8 cellular contexts compared by ENCODE assay signal in genomic region chr5:61330341-61330878, GRCh38.
A peak's percentile ranks its signal among the peaks of the same experiment; 100 is the strongest.
DNase-seq lines count a peak whose midpoint lies in the region; TF ChIP-seq lines count a peak whose summit lies in the region.

No MANE protein-coding gene starts in this region.

- no peak for TF ChIP-seq CTCF in fibroblast of pulmonary artery (IDR thresholded peaks at IDR 0.05; ENCODE audit: low read length, missing control alignments)
- TF ChIP-seq CTCF in nephron (IDR thresholded peaks at IDR 0.05; ENCODE audit: unreplicated experiment in 3 of 3), result no peak

- H3K4me3 ChIP-seq in fibroblast of pulmonary artery (replicated peaks; ENCODE audit: low read depth, low read length), result peak overlapping the region; percentile 78

- DNase-seq in activated T-cell treated with anti-CD3 and anti-CD28 coated beads for 4 hours (peak; percentile 14), NCI-H1048 (lab: John Stamatoyannopoulos, UW) (peak; percentile 45), fibroblast of pulmonary artery (ENCODE audit: low read depth) (peak; percentile 60), cortex of kidney (lab: John Stamatoyannopoulos, UW) (no peak)
- DNase-seq in activated T-cell treated with anti-CD3 and anti-CD28 coated beads, Interleukin-2, amount 50 U/mL, for 1 hour, result no peak
- DNase-seq in activated CD4-positive, alpha-beta T cell treated with anti-CD3 and anti-CD28 coated beads, Interleukin-2, amount 50 U/mL, for 48 hours, result peak; percentile 8 to 26
- DNase-seq in activated effector memory CD4-positive, alpha-beta T cell treated with anti-CD3 and anti-CD28 coated beads, Interleukin-2, amount 50 U/mL, for 16 hours, result no peak

- H3K9me3 Mint-ChIP-seq in nephron, result no peaks in the 10 kb centered on the region

- peak overlapping the region; percentile 93 to 97 (median 97) for H3K27ac Mint-ChIP-seq in nephron

- peak overlapping the region; percentile 92 to 96 (median 94) for H3K4me3 Mint-ChIP-seq in nephron

- peaks cover 7% of the 10 kb centered on the region for H3K27me3 Mint-ChIP-seq in nephron (ENCODE audit: low read depth)

- H3K36me3 Mint-ChIP-seq in nephron (ENCODE audit: low read depth), result no peaks in the 10 kb centered on the region

- H3K4me1 Mint-ChIP-seq in nephron, result peaks cover 33% of the 10 kb centered on the region

Comparison
In these comparisons a context has a peak if more than half of its experiments do, and no peak if none do; other contexts are left out.
1. DNase-seq: peak in activated T-cell treated with anti-CD3 and anti-CD28 coated beads for 4 hours (single experiment), NCI-H1048 (single experiment), activated CD4-positive, alpha-beta T cell treated with anti-CD3 and anti-CD28 coated beads, Interleukin-2, amount 50 U/mL, for 48 hours (2 of 2) and fibroblast of pulmonary artery (single experiment); none in activated T-cell treated with anti-CD3 and anti-CD28 coated beads, Interleukin-2, amount 50 U/mL, for 1 hour (single experiment), activated effector memory CD4-positive, alpha-beta T cell treated with anti-CD3 and anti-CD28 coated beads, Interleukin-2, amount 50 U/mL, for 16 hours (single experiment) and cortex of kidney (single experiment).